Comparison of ENCODE assay signal across 18 cellular contexts in the genomic region with DNA sequence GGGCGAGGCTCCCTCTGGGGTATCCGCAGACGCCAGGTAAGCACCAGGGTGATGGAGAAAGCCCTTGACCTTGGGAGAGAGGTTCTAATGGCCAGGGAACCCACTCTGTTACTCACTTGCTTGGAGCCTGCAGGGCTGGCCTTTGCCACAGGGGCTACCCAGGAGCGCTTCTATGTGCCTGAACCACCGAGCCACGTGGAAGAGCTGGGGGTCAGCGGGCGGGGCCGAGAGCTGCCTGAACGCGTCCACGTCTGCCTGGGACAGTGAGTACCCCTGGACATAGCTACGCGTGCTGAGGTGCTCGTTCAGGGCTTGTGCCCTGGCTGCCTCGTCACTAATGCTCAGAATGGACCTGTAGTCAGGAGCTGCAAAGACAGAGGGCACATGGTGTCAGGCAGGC.
"Had no signal": no experiment of that assay in that cellular context is flagged by ENCODE, and none has a peak within 500 bp of the region (broad histone marks: within the 10 kb centered on the region; RNA-seq: fewer than 3 reads in every experiment).

No MANE protein-coding gene starts in this region.

- H3K27ac Mint-ChIP-seq: activated T-cell treated with anti-CD3 and anti-CD28 coated beads, Interleukin-2, amount 50 U/mL, for 72 hours; endodermal cell; stimulated activated naive B cell treated with anti-CD40 and anti-IgM and Interleukin-4, amounts not matched to agents 10 μg/mL and 1 μg/mL and 100 μg/mL, for 72 hours; T-cell had no signal

- H3K9me3 ChIP-seq: adrenal gland, mucosa of descending colon, prostate gland, spleen, tibial nerve had no signal

- ATAC-seq: activated T-cell treated with anti-CD3 and anti-CD28 coated beads, Interleukin-2, amount 50 U/mL, for 72 hours; mucosa of descending colon; naive thymus-derived CD8-positive, alpha-beta T cell; sciatic nerve; stimulated activated naive B cell treated with anti-CD40 and anti-IgM and Interleukin-4, amounts not matched to agents 10 μg/mL and 1 μg/mL and 100 μg/mL, for 72 hours; T-cell had no signal

- H3K4me3 Mint-ChIP-seq: activated T-cell treated with anti-CD3 and anti-CD28 coated beads, Interleukin-2, amount 50 U/mL, for 72 hours; endodermal cell; naive thymus-derived CD8-positive, alpha-beta T cell; stimulated activated naive B cell treated with anti-CD40 and anti-IgM and Interleukin-4, amounts not matched to agents 10 μg/mL and 1 μg/mL and 100 μg/mL, for 72 hours; T-cell had no signal

- H3K9me3 Mint-ChIP-seq: activated T-cell treated with anti-CD3 and anti-CD28 coated beads, Interleukin-2, amount 50 U/mL, for 72 hours; endodermal cell; naive thymus-derived CD8-positive, alpha-beta T cell; stimulated activated naive B cell treated with anti-CD40 and anti-IgM and Interleukin-4, amounts not matched to agents 10 μg/mL and 1 μg/mL and 100 μg/mL, for 72 hours; T-cell had no signal

- H3K36me3 ChIP-seq: prostate gland had no signal

- DNase-seq: activated CD4-positive, alpha-beta T cell treated with anti-CD3 and anti-CD28 coated beads for 4 hours; activated naive CD4-positive, alpha-beta T cell; activated T-cell treated with anti-CD3 and anti-CD28 coated beads, Interleukin-2, amount 50 U/mL, for 72 hours; adrenal gland; cerebellar nuclear complex; endodermal cell; erythroblast; mucosa of descending colon; naive thymus-derived CD8-positive, alpha-beta T cell; nucleus accumbens; spleen; stimulated activated CD4-positive, alpha-beta T cell treated with anti-CD3 and anti-CD28 coated beads, Interleukin-1b, Interleukin-23, amount 100 ng/mL, for 48 hours; stimulated activated naive B cell treated with anti-CD40 and anti-IgM and Interleukin-4, amounts not matched to agents 10 μg/mL and 1 μg/mL and 100 μg/mL, for 72 hours; T-cell; WERI-Rb-1 had no signal

- H3K4me3 ChIP-seq: adrenal gland, mucosa of descending colon, prostate gland, spleen, tibial nerve had no signal

- H3K27me3 Mint-ChIP-seq: naive thymus-derived CD8-positive, alpha-beta T cell; stimulated activated naive B cell treated with anti-CD40 and anti-IgM and Interleukin-4, amounts not matched to agents 10 μg/mL and 1 μg/mL and 100 μg/mL, for 72 hours; T-cell had no signal

- H3K27ac ChIP-seq: adrenal gland, prostate gland, spleen, tibial nerve, WERI-Rb-1 had no signal

- H3K27me3 ChIP-seq: adrenal gland, spleen, tibial nerve had no signal
